Comparison of ENCODE assay signal across 1 cellular context in genomic region chr3:13111874-13112520, GRCh38.
A peak's percentile ranks its signal among the peaks of the same experiment; 100 is the strongest.
TF ChIP-seq lines count a peak whose summit lies in the region.

No MANE protein-coding gene starts in this region.

TF ChIP-seq in HepG2, 621 proteins besides CTCF, POLR2A, EP300 and RAD21 (continued from another document and continues in another):
- peak; percentile 65 for TF ChIP-seq ZNF605 (CRISPR knock-in tag; IDR thresholded peaks at IDR 0.05)
- TF ChIP-seq ADNP (CRISPR knock-in tag; IDR thresholded peaks at IDR 0.05): no peak
- TF ChIP-seq NKX3-1 (CRISPR knock-in tag; IDR thresholded peaks at IDR 0.05): no peak
- no peak; the same call in 1 of the 2 replicates for TF ChIP-seq ZNF224 (CRISPR knock-in tag; IDR thresholded peaks at IDR 0.05)
- no peak; the same call in 1 of the 2 replicates for TF ChIP-seq PHF20 (CRISPR knock-in tag; IDR thresholded peaks at IDR 0.05)
- TF ChIP-seq SMAD1 (CRISPR knock-in tag; IDR thresholded peaks at IDR 0.05; ENCODE audit: borderline replicate concordance, low read depth): no peak
- TF ChIP-seq THRA (CRISPR knock-in tag; IDR thresholded peaks at IDR 0.05; ENCODE audit: borderline replicate concordance): 0 out of 2 replicates have a peak, but pooled peaks have one; percentile 30
- no peak for TF ChIP-seq HMG20B (CRISPR knock-in tag; conservative IDR thresholded peaks at IDR 0.05)
- TF ChIP-seq ZBTB46 (CRISPR knock-in tag; IDR thresholded peaks at IDR 0.05; ENCODE audit: borderline replicate concordance): no peak
- no peak for TF ChIP-seq RFX5 (IDR thresholded peaks at IDR 0.05; ENCODE audit: low read depth, low read length)
- no peak for TF ChIP-seq ZNF503 (CRISPR knock-in tag; IDR thresholded peaks at IDR 0.05)
- TF ChIP-seq CENPT (CRISPR knock-in tag; IDR thresholded peaks at IDR 0.05; ENCODE audit: low read depth): no peak
- no peak for TF ChIP-seq PBX3 (CRISPR knock-in tag; IDR thresholded peaks at IDR 0.05; ENCODE audit: borderline replicate concordance)
- TF ChIP-seq NFE2L1 (CRISPR knock-in tag; IDR thresholded peaks at IDR 0.05; ENCODE audit: borderline replicate concordance): no peak
- TF ChIP-seq DR1 (CRISPR knock-in tag; IDR thresholded peaks at IDR 0.05): no peak
- TF ChIP-seq TRAFD1 (CRISPR knock-in tag; IDR thresholded peaks at IDR 0.05; ENCODE audit: borderline replicate concordance): no peak
- TF ChIP-seq ZSCAN25 (CRISPR knock-in tag; IDR thresholded peaks at IDR 0.05): no peak
- no peak for TF ChIP-seq AHDC1 (CRISPR knock-in tag; IDR thresholded peaks at IDR 0.05; ENCODE audit: borderline replicate concordance)
- TF ChIP-seq SMYD3 (CRISPR knock-in tag; IDR thresholded peaks at IDR 0.05): no peak
- TF ChIP-seq RNF2 (conservative IDR thresholded peaks at IDR 0.05; ENCODE audit: low read depth): no peak; the same call in 1 of the 2 replicates
- TF ChIP-seq ATF4 (CRISPR knock-in tag; IDR thresholded peaks at IDR 0.05): no peak
- peak; percentile 40; the same call in 1 of the 2 replicates for TF ChIP-seq KAT8 (CRISPR knock-in tag; IDR thresholded peaks at IDR 0.05)
- no peak for TF ChIP-seq ZNF564 (CRISPR knock-in tag; IDR thresholded peaks at IDR 0.05)
- TF ChIP-seq ZNF83 (CRISPR knock-in tag; IDR thresholded peaks at IDR 0.05; ENCODE audit: borderline replicate concordance): no peak
- TF ChIP-seq YEATS4 (CRISPR knock-in tag; IDR thresholded peaks at IDR 0.05; ENCODE audit: borderline replicate concordance): no peak
- no peak for TF ChIP-seq ZKSCAN8 (CRISPR knock-in tag; IDR thresholded peaks at IDR 0.05; ENCODE audit: borderline replicate concordance)
- TF ChIP-seq SOX5 (CRISPR knock-in tag; IDR thresholded peaks at IDR 0.05; ENCODE audit: borderline replicate concordance): no peak
- no peak for TF ChIP-seq MLLT10 (CRISPR knock-in tag; IDR thresholded peaks at IDR 0.05)
- TF ChIP-seq ETV6 (CRISPR knock-in tag; conservative IDR thresholded peaks at IDR 0.05): no peak
- no peak for TF ChIP-seq ZNF143 (CRISPR knock-in tag; IDR thresholded peaks at IDR 0.05)
- TF ChIP-seq ZNF879 (CRISPR knock-in tag; IDR thresholded peaks at IDR 0.05): no peak
- no peak for TF ChIP-seq ETS1 (CRISPR knock-in tag; IDR thresholded peaks at IDR 0.05)
- no peak for TF ChIP-seq PRDM15 (CRISPR knock-in tag; IDR thresholded peaks at IDR 0.05)
- TF ChIP-seq BRD4 (CRISPR knock-in tag; IDR thresholded peaks at IDR 0.05): no peak
- 0 out of 2 replicates have a peak, but pooled peaks have one; percentile 22 for TF ChIP-seq KMT2A (CRISPR knock-in tag; IDR thresholded peaks at IDR 0.05)
- TF ChIP-seq NRL (CRISPR knock-in tag; IDR thresholded peaks at IDR 0.05; ENCODE audit: borderline replicate concordance): peak; percentile 69; the same call in 1 of the 2 replicates
- no peak for TF ChIP-seq PLSCR1 (CRISPR knock-in tag; IDR thresholded peaks at IDR 0.05; ENCODE audit: borderline replicate concordance)
- no peak for TF ChIP-seq MXD1 (CRISPR knock-in tag; IDR thresholded peaks at IDR 0.05)
- no peak for TF ChIP-seq PPARG (CRISPR knock-in tag; conservative IDR thresholded peaks at IDR 0.05)
- 0 out of 2 replicates have a peak, but pooled peaks have one; percentile 79 for TF ChIP-seq SMAD9 (CRISPR knock-in tag; IDR thresholded peaks at IDR 0.05)
